In genomic region chr9:125823874-125824406, GRCh38 we compare ENCODE assay signal across 8 cellular contexts.
DNase-seq lines count a peak whose midpoint lies in the region; ATAC-seq, FAIRE-seq and TF ChIP-seq lines count a peak whose summit lies in the region.
"Not testable (repeated sequence)": the region's sequence is repeated elsewhere in the genome, so short reads cannot be mapped to it uniquely, and the experiment has no call there.

No MANE protein-coding gene starts in this region.

- H3K9me3 ChIP-seq in HEK293 (ENCODE audit: control insufficient read depth, insufficient read depth, low read depth, low read length); Peyer's patch; esophagus squamous epithelium; muscle layer of colon (ENCODE audit: low read length); thoracic aorta: not testable (repeated sequence)

- not testable (repeated sequence) for TF ChIP-seq POLR2A in GM12891 (IDR thresholded peaks at IDR 0.05; ENCODE audit: low read depth, low read length); Peyer's patch (IDR thresholded peaks at IDR 0.05); esophagus squamous epithelium (IDR thresholded peaks at IDR 0.05)

- WGBS in esophagus squamous epithelium, 2 donors: 74 to 80% methylated on average over 6 of the region's 6 CpGs

- not testable (repeated sequence) for H3K27me3 ChIP-seq in Peyer's patch; esophagus squamous epithelium; muscle layer of colon (ENCODE audit: control insufficient read depth in 1 of 2, insufficient read depth in 2 of 2, low read length in 2 of 2); thoracic aorta (replicated peaks; ENCODE audit: insufficient read depth)

- ATAC-seq in HG03565 (IDR thresholded peaks at IDR 0.05; ENCODE audit: unreplicated experiment): peak; percentile 51
- ATAC-seq in activated T-cell treated with anti-CD3 and anti-CD28 coated beads, Interleukin-2, amount 50 U/mL, for 4 hours: peak; percentile 96 to 99
- not testable (repeated sequence) for ATAC-seq in thoracic aorta (ENCODE audit: insufficient number of reproducible peaks, low FRiP score, low read depth)

- not testable (repeated sequence) for H3K36me3 ChIP-seq in HEK293 (ENCODE audit: control insufficient read depth in 2 of 2, insufficient read depth in 1 of 2, low read length in 2 of 2); Peyer's patch; esophagus squamous epithelium; muscle layer of colon (ENCODE audit: insufficient read depth, low read length); thoracic aorta

- H3K4me3 ChIP-seq in HEK293 (ENCODE audit: low read depth, low read length): not testable (repeated sequence)
- peak overlapping the region; percentile 12 to 32 (median 28) for H3K4me3 ChIP-seq in Peyer's patch
- H3K4me3 ChIP-seq in esophagus squamous epithelium: peak overlapping the region in 3 of 4 donors; percentile 4 to 38 (median 12)
- H3K4me3 ChIP-seq in muscle layer of colon (ENCODE audit: low read depth in 1 of 2, low read length in 2 of 2): peak overlapping the region in 1 of 2 donors; percentile 32
- peak overlapping the region; percentile 45 for H3K4me3 ChIP-seq in thoracic aorta

- not testable (repeated sequence) for H3K27ac ChIP-seq in HEK293 (ENCODE audit: extremely low read depth, low read depth, low read length); esophagus squamous epithelium; muscle layer of colon (ENCODE audit: low read depth, low read length); thoracic aorta
- peak overlapping the region; percentile 17 to 67 (median 50) for H3K27ac ChIP-seq in Peyer's patch

- peak overlapping the region; percentile 77 for H3K4me3 Mint-ChIP-seq in activated T-cell treated with anti-CD3 and anti-CD28 coated beads, Interleukin-2, amount 50 U/mL, for 4 hours

- CTCF ChIA-PET in HEK293 (lab: Yijun Ruan, JAX): interaction anchor here (0.6 to 0.7 kb wide), 2 partner anchors 98 to 263 kb away, joined by 3 to 4 read pairs; no protein-coding TSS in a partner anchor

- intact Hi-C loops in esophagus squamous epithelium (cut with DNase I): not testable (repeated sequence)

- not testable (repeated sequence) for DNase-seq in GM12891 (ENCODE audit: insufficient read length, low spot score); Peyer's patch; activated T-cell treated with anti-CD3 and anti-CD28 coated beads, Interleukin-2, amount 50 U/mL, for 4 hours; esophagus squamous epithelium (lab: John Stamatoyannopoulos, UW); thoracic aorta (ENCODE audit: low spot score)

- not testable (repeated sequence) for H3K36me3 Mint-ChIP-seq in activated T-cell treated with anti-CD3 and anti-CD28 coated beads, Interleukin-2, amount 50 U/mL, for 4 hours (ENCODE audit: insufficient read depth)

- peak overlapping the region; percentile 6 for H3K9ac ChIP-seq in muscle layer of colon (ENCODE audit: low read length)

- POLR2A ChIA-PET in HEK293 (lab: Yijun Ruan, JAX): not testable (repeated sequence)

- TF ChIP-seq CTCF in HEK293 (tag by site-specific recombination; IDR thresholded peaks at IDR 0.05); Peyer's patch (IDR thresholded peaks at IDR 0.05); esophagus squamous epithelium (IDR thresholded peaks at IDR 0.05); thoracic aorta (IDR thresholded peaks at IDR 0.05): not testable (repeated sequence)

- not testable (repeated sequence) for H3K9me3 Mint-ChIP-seq in activated T-cell treated with anti-CD3 and anti-CD28 coated beads, Interleukin-2, amount 50 U/mL, for 4 hours

- H3K4me1 Mint-ChIP-seq in activated T-cell treated with anti-CD3 and anti-CD28 coated beads, Interleukin-2, amount 50 U/mL, for 4 hours (ENCODE audit: low read depth): peaks cover 35% of the 10 kb centered on the region

- H3K4me1 ChIP-seq in HEK293 (ENCODE audit: control insufficient read depth, insufficient read depth, low read length); Peyer's patch; thoracic aorta (ENCODE audit: control insufficient read depth in 1 of 2, low read depth in 2 of 2): not testable (repeated sequence)
- H3K4me1 ChIP-seq in esophagus squamous epithelium (peaks cover 0 to 22% (median 0%) of the 10 kb centered on the region in 3 donors), muscle layer of colon (ENCODE audit: insufficient read depth, low read length) (peaks cover 25% of the 10 kb centered on the region)

- not testable (repeated sequence) for H3K27me3 Mint-ChIP-seq in activated T-cell treated with anti-CD3 and anti-CD28 coated beads, Interleukin-2, amount 50 U/mL, for 4 hours (ENCODE audit: low read depth)

- peak; percentile 52 for FAIRE-seq in GM12891 (lab: Jason Lieb, UNC)

TF ChIP-seq in GM12891, 5 proteins besides CTCF, POLR2A, EP300 and RAD21:
- peak; percentile 31; the same call in 1 of the 2 replicates for TF ChIP-seq SPI1 (IDR thresholded peaks at IDR 0.05; ENCODE audit: low read depth, low read length)

TF ChIP-seq in HEK293, 187 proteins besides CTCF, POLR2A, EP300 and RAD21:
- TF ChIP-seq ZBTB17 (tag by site-specific recombination; IDR thresholded peaks at IDR 0.05) (peak; percentile 59), SCRT1 (tag by site-specific recombination; IDR thresholded peaks at IDR 0.05; ENCODE audit: borderline replicate concordance) (peak; percentile 51), PRDM10 (tag by site-specific recombination; IDR thresholded peaks at IDR 0.05) (0 out of 2 replicates have a peak, but pooled peaks have one; percentile 38), SCRT2 (tag by site-specific recombination; IDR thresholded peaks at IDR 0.05) (peak; percentile 85), ZNF580 (tag by site-specific recombination; IDR thresholded peaks at IDR 0.05) (0 out of 2 replicates have a peak, but pooled peaks have one; percentile 42)
